In genomic region chr3:122952509-122952908, GRCh38 we compare ENCODE assay signal across 9 cellular contexts.
DNase-seq lines count a peak whose midpoint lies in the region; ATAC-seq and TF ChIP-seq lines count a peak whose summit lies in the region.
"Had no signal": no experiment of that assay in that cellular context is flagged by ENCODE, and none has a peak within 500 bp of the region (broad histone marks: within the 10 kb centered on the region; RNA-seq: fewer than 3 reads in every experiment).

No MANE protein-coding gene starts in this region.

- H3K4me3 ChIP-seq in BJ (ENCODE audit: low read depth, low read length) (no peak overlapping the region), HCT116 (replicated peaks in 1 of 2; ENCODE audit: low read depth in 1 of 2, low read length in 2 of 2) (no peak overlapping the region), PC-3 (ENCODE audit: low read length) (no peak overlapping the region), right atrium auricular region (no peak overlapping the region)

- H3K36me3 ChIP-seq in BJ (ENCODE audit: control insufficient read depth, insufficient read depth, low read length) (no peaks in the 10 kb centered on the region), HCT116 (ENCODE audit: control insufficient read depth in 1 of 2, insufficient read depth in 2 of 2, low read length in 2 of 2) (no peaks in the 10 kb centered on the region), PC-3 (ENCODE audit: low read depth, low read length) (no peaks in the 10 kb centered on the region), right atrium auricular region (no peaks in the 10 kb centered on the region)

- H3K9ac ChIP-seq in HCT116 (ENCODE audit: low read length) (no peak overlapping the region), PC-3 (ENCODE audit: low read length) (no peak overlapping the region)

- CTCF ChIA-PET in BJ (lab: Yijun Ruan, JAX), result interaction anchor here (3.5 kb wide), 1 partner anchor 10 kb away, joined by 21 read pairs; no protein-coding TSS in a partner anchor
- CTCF ChIA-PET in HCT116 (lab: Charles Lee), result no interaction called here
- CTCF ChIA-PET in PC-3 (lab: Charles Lee), result no interaction called here

- intact Hi-C loops in HCT116 (cut with micrococcal nuclease), result no loop called here
- intact Hi-C loops in PC-3 (cut with micrococcal nuclease), result no loop called here

- no peaks in the 10 kb centered on the region for H3F3A ChIP-seq in PC-3 (ENCODE audit: low read length, unreplicated experiment)

- H3K4me1 ChIP-seq in HCT116 (ENCODE audit: control insufficient read depth in 1 of 2, insufficient read depth in 2 of 2, low read length in 2 of 2), result peaks cover 2 to 9% of the 10 kb centered on the region in 2 experiments; a peak in 3 of 4 replicates
- peaks cover 14% of the 10 kb centered on the region for H3K4me1 ChIP-seq in PC-3 (ENCODE audit: insufficient read depth, low read length)
- H3K4me1 ChIP-seq in right atrium auricular region, result peaks cover 4 to 36% of the 10 kb centered on the region in 2 donors

- ATAC-seq in HCT116 (peak; percentile 75), PC-3 (peak; percentile 82)

- BruUV-seq in HCT116 (replicated peaks; lab: Mats Ljungman, UMichigan) (no TSS peak), PC-3 (replicated peaks; lab: Mats Ljungman, UMichigan) (no TSS peak)

- H3K4me2 ChIP-seq in HCT116 (ENCODE audit: low read length) (peak overlapping the region; percentile 12; the same call in 1 of the 2 replicates), PC-3 (ENCODE audit: low read length) (no peak overlapping the region)

- H3K27ac ChIP-seq in HCT116 (ENCODE audit: low read depth, low read length) (no peak overlapping the region), PC-3 (ENCODE audit: low read length) (no peak overlapping the region), right atrium auricular region (peak overlapping the region in 1 of 2 donors; percentile 13)

- DNase-seq in BJ (ENCODE audit: low read depth), result no peak
- DNase-seq in HCT116 (ENCODE audit: low read depth, low spot score), result no peak
- peak; percentile 74 for DNase-seq in PC-3
- DNase-seq in right atrium auricular region (ENCODE audit: low spot score), result no peak
- no peak for DNase-seq in cortex of kidney (lab: John Stamatoyannopoulos, UW)
- no peak for DNase-seq in activated CD4-positive, CD25-positive, alpha-beta regulatory T cell (lab: John Stamatoyannopoulos, UW)
- no peak for DNase-seq in NCI-H510A treated with DMSO at 0.1 percent for 48 hours (lab: John Stamatoyannopoulos, UW)
- no peak for DNase-seq in occipital lobe (lab: John Stamatoyannopoulos, UW)
- DNase-seq: nephron progenitor cell had no signal

- H3K9me2 ChIP-seq in HCT116 (ENCODE audit: insufficient read depth), result no peaks in the 10 kb centered on the region
- no peaks in the 10 kb centered on the region for H3K9me2 ChIP-seq in PC-3 (replicated peaks; ENCODE audit: low read length)

- TF ChIP-seq POLR2A in HCT116 (IDR thresholded peaks at IDR 0.05; ENCODE audit: borderline replicate concordance, extremely low read depth, insufficient read depth, insufficient read length), result no peak

- H3K79me2 ChIP-seq in HCT116 (ENCODE audit: insufficient read depth, low read length) (no peaks in the 10 kb centered on the region), PC-3 (ENCODE audit: low read length) (no peaks in the 10 kb centered on the region)

- H2AFZ ChIP-seq in HCT116 (ENCODE audit: low read depth, low read length, poor library complexity, severe bottlenecking) (no peak overlapping the region), PC-3 (ENCODE audit: low read length) (no peak overlapping the region)

- RAD21 ChIA-PET in HCT116 (lab: Charles Lee; ENCODE audit: low non-redundant PET in 1 of 2, low total read pairs in 2 of 2, uncharacterized antibody in 2 of 2, unreplicated experiment in 2 of 2), result no interaction called here

- TF ChIP-seq CTCF in BJ (IDR thresholded peaks at IDR 0.05; ENCODE audit: insufficient read depth, low read depth, low read length) (peak; percentile 17; the same call in 1 of the 2 replicates), HCT116 (IDR thresholded peaks at IDR 0.05 in 2 of 3, conservative IDR thresholded peaks at IDR 0.05 in 1 of 3; ENCODE audit: borderline replicate concordance in 1 of 3, insufficient read depth in 1 of 3, low read depth in 2 of 3, low read length in 2 of 3) (peak in 2 of 3 experiments; percentile 5 to 12; a peak in 1 of 6 replicates), PC-3 (conservative IDR thresholded peaks at IDR 0.05; ENCODE audit: low read depth, low read length) (no peak), right atrium auricular region (IDR thresholded peaks at IDR 0.05) (peak; percentile 15 to 61)

- POLR2A ChIA-PET in BJ (lab: Charles Lee) (no interaction called here), HCT116 (lab: Charles Lee) (no interaction called here), PC-3 (lab: Charles Lee; ENCODE audit: unreplicated experiment) (no interaction called here)

- 0 out of 2 replicates have a peak, but pooled peaks have one; percentile 4 for TF ChIP-seq RAD21 in HCT116 (IDR thresholded peaks at IDR 0.05; ENCODE audit: low read depth)

- no peaks in the 10 kb centered on the region for H3K9me3 ChIP-seq in HCT116 (ENCODE audit: control insufficient read depth in 1 of 2, insufficient read depth in 1 of 2, low read depth in 1 of 2, low read length in 2 of 2)
- no peaks in the 10 kb centered on the region for H3K9me3 ChIP-seq in PC-3 (ENCODE audit: low read length)
- no peaks in the 10 kb centered on the region for H3K9me3 ChIP-seq in right atrium auricular region

- H4K20me1 ChIP-seq in HCT116 (ENCODE audit: insufficient read depth), result no peaks in the 10 kb centered on the region
- H4K20me1 ChIP-seq in PC-3 (ENCODE audit: low read length), result no peaks in the 10 kb centered on the region

- H3K27me3 ChIP-seq in BJ (ENCODE audit: control insufficient read depth, insufficient read depth, low read length) (peaks cover 15% of the 10 kb centered on the region), HCT116 (ENCODE audit: insufficient read depth, low read length) (no peaks in the 10 kb centered on the region), PC-3 (ENCODE audit: low read length) (0 out of 2 replicates have a peak, but pooled peaks cover 13% of the 10 kb centered on the region), right atrium auricular region (no peaks in the 10 kb centered on the region)

TF ChIP-seq in HCT116, 20 proteins besides CTCF, POLR2A, EP300 and RAD21:
- TF ChIP-seq EZH2phosphoT487 (IDR thresholded peaks at IDR 0.05; ENCODE audit: borderline replicate concordance) (no peak), CBX3 (IDR thresholded peaks at IDR 0.05; ENCODE audit: low read depth) (no peak), CEBPB (IDR thresholded peaks at IDR 0.05; ENCODE audit: low read depth) (no peak), FOSL1 (IDR thresholded peaks at IDR 0.05; ENCODE audit: low read depth) (peak; percentile 33; the same call in 1 of the 2 replicates), ZNF274 (IDR thresholded peaks at IDR 0.05; ENCODE audit: low read depth, low read length) (no peak), EZH2 (IDR thresholded peaks at IDR 0.05) (no peak), JUND (IDR thresholded peaks at IDR 0.05) (peak; percentile 51)
